In the genomic region with DNA sequence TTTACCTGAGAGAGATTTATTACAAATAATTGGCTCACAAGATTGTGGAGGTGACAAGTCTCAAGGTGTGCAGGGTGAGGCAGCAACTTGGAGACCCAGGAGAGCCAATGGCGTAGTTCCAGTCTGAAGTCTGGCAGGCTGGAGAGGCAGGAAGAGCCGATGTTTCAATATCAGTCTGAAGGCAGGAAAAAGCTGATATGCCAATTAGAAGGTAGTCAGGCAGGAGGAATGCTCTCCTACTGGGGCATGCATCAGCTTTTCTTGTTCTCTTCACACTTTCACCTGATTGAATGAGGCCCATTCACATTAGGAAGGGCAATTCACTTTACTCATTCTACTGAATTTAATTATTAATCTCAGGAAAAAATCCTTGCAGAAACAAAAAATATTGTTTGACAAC, we compare ENCODE assay signal across 20 cellular contexts.
"Had no signal": no experiment of that assay in that cellular context is flagged by ENCODE, and none has a peak within 500 bp of the region (broad histone marks: within the 10 kb centered on the region; RNA-seq: fewer than 3 reads in every experiment).

No MANE protein-coding gene starts in this region.

- H3K4me1 Mint-ChIP-seq: naive B cell, nephron had no signal

- H3K36me3 Mint-ChIP-seq: naive B cell had no signal

- H3K36me3 ChIP-seq: colonic mucosa, neutrophil, stomach, thoracic aorta, transverse colon had no signal

- H3K4me1 ChIP-seq: colonic mucosa, stomach, transverse colon had no signal

- H3K9me3 ChIP-seq: colonic mucosa, neutrophil, thoracic aorta, transverse colon had no signal

- DNase-seq: colonic mucosa; dermis blood vessel endothelial cell; erythroblast; foreskin melanocyte; head of caudate nucleus; kidney; left colon; left ventricle myocardium superior; mesenchymal stem cell; naive B cell; stimulated activated naive CD4-positive, alpha-beta T cell; stomach; substantia nigra; transverse colon had no signal

- H3K27ac Mint-ChIP-seq: naive B cell, nephron had no signal

- H3K4me2 ChIP-seq: hepatocyte had no signal

- H3K27ac ChIP-seq: colonic mucosa, hepatocyte, neutrophil, skin epidermis, stomach, thoracic aorta, transverse colon had no signal

- H3K79me2 ChIP-seq: hepatocyte had no signal

- H3K27me3 Mint-ChIP-seq: naive B cell had no signal

- H3K4me3 Mint-ChIP-seq: naive B cell, nephron had no signal

- H3K4me3 ChIP-seq: colonic mucosa, hepatocyte, lung, skin epidermis, stomach, thoracic aorta, transverse colon had no signal

- H2AFZ ChIP-seq: hepatocyte had no signal

- H3K27me3 ChIP-seq: colonic mucosa, hepatocyte, neutrophil, stomach, transverse colon had no signal
